ENCODE assay signal across 8 cellular contexts in the genomic region with DNA sequence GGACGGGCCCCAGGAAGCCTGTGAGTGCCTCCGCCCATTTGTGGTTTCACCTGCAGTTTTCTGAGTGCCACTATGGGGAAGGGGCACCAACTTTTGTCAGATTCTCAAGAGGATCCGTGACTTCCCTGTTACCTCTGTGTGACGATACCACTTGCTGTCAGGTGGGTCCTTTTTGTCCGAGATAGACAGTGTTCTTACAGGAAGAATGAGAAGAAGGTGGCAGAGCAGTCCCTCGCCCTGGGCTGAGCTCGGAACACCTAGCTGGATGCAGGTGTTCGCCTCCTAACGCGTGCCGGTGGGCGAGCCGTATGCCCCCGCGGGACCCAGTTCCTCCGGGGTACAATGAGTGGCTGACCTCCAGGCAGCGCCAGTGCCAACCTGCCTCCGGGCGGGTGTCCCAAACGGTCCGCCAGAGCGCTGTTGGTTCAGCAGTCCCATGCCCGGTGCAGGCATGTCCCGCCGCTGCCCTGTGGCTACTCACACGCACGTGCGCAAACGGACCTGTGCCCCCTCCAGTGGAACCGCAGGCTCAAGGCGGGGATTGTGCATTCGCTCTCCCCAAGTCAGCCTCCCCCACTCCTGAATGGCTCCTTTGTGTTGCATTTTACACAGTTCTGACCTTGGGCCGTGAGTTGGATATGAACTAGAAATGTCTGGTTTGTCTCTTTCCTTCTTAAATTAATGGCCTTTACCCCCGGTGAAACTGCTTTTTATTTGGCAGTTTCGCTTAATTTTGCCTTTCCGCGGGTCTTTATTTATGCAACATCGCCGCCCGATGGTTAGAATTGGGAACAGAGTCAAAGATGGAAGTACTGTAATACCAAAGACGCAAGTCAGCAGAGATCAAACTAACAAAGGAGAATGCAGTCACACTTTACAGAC. TPM values are rescaled to one million over a fixed set of nuclear protein-coding genes. Genes with fewer than 3 reads are reported as not detected.
DNase-seq lines count a peak whose midpoint lies in the region; ATAC-seq and TF ChIP-seq lines count a peak whose summit lies in the region.

No MANE protein-coding gene starts in this region.

- peak overlapping the region; percentile 78 to 80 for H3K27ac ChIP-seq in ascending aorta
- H3K27ac ChIP-seq in right cardiac atrium (ENCODE audit: low read length), result no peak overlapping the region
- H3K27ac ChIP-seq in psoas muscle, result peak overlapping the region; percentile 84
- H3K27ac ChIP-seq in vagina, result peak overlapping the region; percentile 74

- intact Hi-C loops in ascending aorta (cut with DNase I), result loop anchor here (1.0 to 5.0 kb wide), 10 partner anchors 13 to 667 kb away; a partner anchor contains a TSS
- intact Hi-C loops in right cardiac atrium (cut with DNase I), result loop anchor here in 3 of 4 donors (2.0 to 10.0 kb wide), 4 partner anchors 47 to 362 kb away; no protein-coding TSS in a partner anchor
- intact Hi-C loops in psoas muscle (cut with DNase I), result loop anchor here (1.0 to 10.0 kb wide), 5 partner anchors 84 to 362 kb away; a partner anchor contains a TSS
- intact Hi-C loops in vagina (cut with DNase I), result loop anchor here (1.0 to 5.0 kb wide), 3 partner anchors 185 to 362 kb away; a partner anchor contains a TSS

- peak; percentile 66 for DNase-seq in AG08395 (ENCODE audit: low spot score)
- DNase-seq in NCI-H146 (lab: John Stamatoyannopoulos, UW), result peak; percentile 80
- DNase-seq in T-helper 9 cell, result peak; percentile 58
- DNase-seq in ascending aorta (ENCODE audit: low spot score in 2 of 2), result peak; percentile 58 to 92
- peak; percentile 74 to 88 (median 87) for DNase-seq in right cardiac atrium
- peak; percentile 69 to 91 for DNase-seq in psoas muscle
- no peak for DNase-seq in vagina (ENCODE audit: extremely low spot score in 2 of 2)

- TF ChIP-seq CTCF in ascending aorta (IDR thresholded peaks at IDR 0.05) (peak; percentile 72 to 91 (median 85)), psoas muscle (IDR thresholded peaks at IDR 0.05) (peak; percentile 72), vagina (IDR thresholded peaks at IDR 0.05) (peak; percentile 79 to 92 (median 88))

- TF ChIP-seq POLR2A in vagina (IDR thresholded peaks at IDR 0.05), result no peak

- under 1% methylated on average over 41 of the region's 41 CpGs for WGBS in right cardiac atrium
- WGBS in psoas muscle, 3 donors, result 0 to 1% (median 0%) methylated on average over 34 to 41 of the region's 41 CpGs

- H3K36me3 ChIP-seq in ascending aorta (no peaks in the 10 kb centered on the region), psoas muscle (ENCODE audit: insufficient read depth in 1 of 2, low read depth in 1 of 2) (no peaks in the 10 kb centered on the region), vagina (no peaks in the 10 kb centered on the region)

- no peaks in the 10 kb centered on the region for H3K9me3 ChIP-seq in ascending aorta
- no peaks in the 10 kb centered on the region for H3K9me3 ChIP-seq in right cardiac atrium (ENCODE audit: control insufficient read depth, low read length)
- no peaks in the 10 kb centered on the region for H3K9me3 ChIP-seq in psoas muscle
- H3K9me3 ChIP-seq in vagina, result no peaks in the 10 kb centered on the region

- H3K27me3 ChIP-seq in ascending aorta (no peaks in the 10 kb centered on the region), right cardiac atrium (ENCODE audit: control insufficient read depth, insufficient read depth) (no peaks in the 10 kb centered on the region), psoas muscle (ENCODE audit: insufficient read depth in 3 of 3, low read length in 2 of 3) (peaks cover 0 to 5% (median 0%) of the 10 kb centered on the region in 3 donors), vagina (no peaks in the 10 kb centered on the region)

- peak; percentile 8 for ATAC-seq in GM19023 (IDR thresholded peaks at IDR 0.05; ENCODE audit: unreplicated experiment)
- ATAC-seq in right cardiac atrium, result peak; percentile 50 to 61
- peak; percentile 51 to 77 (median 62) for ATAC-seq in psoas muscle

- H3K4me3 ChIP-seq in ascending aorta, result peak overlapping the region; percentile 81 to 84
- H3K4me3 ChIP-seq in right cardiac atrium (ENCODE audit: low read length), result peak overlapping the region; percentile 41
- H3K4me3 ChIP-seq in psoas muscle, result peak overlapping the region; percentile 60
- H3K4me3 ChIP-seq in vagina, result peak overlapping the region; percentile 61 to 70

- H3K4me1 ChIP-seq in ascending aorta (peaks cover 3 to 23% of the 10 kb centered on the region in 2 donors), right cardiac atrium (ENCODE audit: control insufficient read depth, insufficient read depth, low read length) (peaks cover 9% of the 10 kb centered on the region), psoas muscle (peaks cover 31% of the 10 kb centered on the region), vagina (peaks cover 26% of the 10 kb centered on the region)

RNA-seq across cellular contexts. Expression of a gene that starts 1.1 kb away (rescaled TPM):
- total RNA-seq in ascending aorta (7.9 TPM), right cardiac atrium (10 to 100 TPM in 3 of 4 donors, 1 to 10 TPM in 1; 8.5 to 14.1 (median 12.4) TPM), psoas muscle (10 to 100 TPM; 11.9 to 24.7 (median 20.0) TPM), vagina (10.8 TPM)
- polyA plus RNA-seq in right cardiac atrium (3.7 TPM), psoas muscle (10 to 100 TPM in 1 of 3 donors, 1 to 10 TPM in 2; 4.5 to 21.1 (median 8.0) TPM)

Comparison
In these comparisons a context has a peak if more than half of its experiments do, and no peak if none do; other contexts are left out.
1. DNase-seq: peak in AG08395 (single experiment), NCI-H146 (single experiment), T-helper 9 cell (single experiment), ascending aorta (2 of 2), right cardiac atrium (3 of 3) and psoas muscle (2 of 2); none in vagina (0 of 2).
2. ATAC-seq: peak in every context shown above with its lines; median percentile 62 in psoas muscle; 56 in right cardiac atrium; 8 in GM19023.
3. Peak in every context shown above with its lines, with median percentiles within 50 percentile points of each other: H3K4me3 ChIP-seq and CTCF ChIP-seq.